In the genomic region with DNA sequence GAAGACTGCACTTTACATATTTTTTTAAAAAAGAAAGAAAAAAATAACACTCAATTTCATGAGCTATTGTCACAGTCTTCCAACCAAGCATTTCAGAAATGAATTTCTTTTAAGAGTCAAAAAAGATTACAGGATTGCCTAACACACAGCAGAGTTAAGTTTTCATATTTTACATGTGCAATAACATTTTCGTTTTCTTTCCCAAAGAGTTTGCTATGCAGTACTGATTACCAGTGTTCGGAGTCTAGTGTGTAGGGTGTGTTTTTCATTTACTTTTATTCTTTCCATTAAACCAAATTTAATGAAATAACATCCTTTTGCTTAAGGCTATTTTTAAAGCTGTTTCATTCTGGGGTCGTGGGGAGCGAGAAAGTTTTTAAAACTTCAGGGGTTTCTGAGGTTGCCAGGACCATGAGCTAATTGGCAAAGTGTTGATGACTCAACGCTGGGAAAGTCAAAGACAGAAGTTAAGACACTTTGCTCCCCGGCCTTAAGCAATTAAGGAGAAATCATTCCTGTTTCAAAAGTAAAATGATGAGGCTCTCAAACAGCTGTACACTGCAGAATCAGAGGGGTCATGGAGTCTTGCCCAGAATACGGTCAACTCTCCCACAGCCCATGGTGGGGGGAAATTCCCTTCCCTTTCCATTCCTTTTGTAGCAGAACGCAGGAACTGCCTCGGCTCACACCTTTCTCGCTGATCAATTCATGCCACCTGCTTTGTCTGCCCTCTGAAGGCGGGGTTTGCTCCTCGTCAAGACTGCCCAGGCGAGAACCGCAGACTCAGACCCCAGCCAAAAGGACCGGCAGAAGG, we compare ENCODE assay signal across 9 cellular contexts. TPM values are rescaled to one million over a fixed set of nuclear protein-coding genes. Genes with fewer than 3 reads are reported as not detected.
DNase-seq lines count a peak whose midpoint lies in the region; ATAC-seq and TF ChIP-seq lines count a peak whose summit lies in the region.
"Had no signal": no experiment of that assay in that cellular context is flagged by ENCODE, and none has a peak within 500 bp of the region (broad histone marks: within the 10 kb centered on the region; RNA-seq: fewer than 3 reads in every experiment).

No MANE protein-coding gene starts in this region.

- ATAC-seq in GM19351 (IDR thresholded peaks at IDR 0.05; ENCODE audit: unreplicated experiment) = no peak
- ATAC-seq in HG03196 (IDR thresholded peaks at IDR 0.05; ENCODE audit: unreplicated experiment) = no peak

- TF ChIP-seq CTCF in fibroblast of villous mesenchyme (IDR thresholded peaks at IDR 0.05; ENCODE audit: insufficient read depth, low read depth, low read length) = no peak

- no peak overlapping the region for H3K4me3 ChIP-seq in fibroblast of villous mesenchyme (ENCODE audit: low read depth, low read length)

- intact Hi-C loops in posterior vena cava (cut with DNase I) = no loop called here

- peak; percentile 18 for DNase-seq in CD1c-positive myeloid dendritic cell (ENCODE audit: extremely low spot score)
- DNase-seq in RPMI7951 (ENCODE audit: low read depth) = peak; percentile 78
- DNase-seq in fibroblast of villous mesenchyme (ENCODE audit: low read depth) = peak; percentile 72
- peak; percentile 66 for DNase-seq in posterior vena cava (ENCODE audit: low spot score)
- DNase-seq in activated naive CD4-positive, alpha-beta T cell treated with anti-CD3 and anti-CD28 coated beads, Interleukin-2, amount 50 U/mL, for 16 hours = no peak
- no peak for DNase-seq in stimulated activated CD4-positive, alpha-beta T cell treated with anti-CD3 and anti-CD28 coated beads, Interleukin-2, amount 100 ng/mL, for 48 hours
- DNase-seq: activated naive CD8-positive, alpha-beta T cell treated with anti-CD3 and anti-CD28 coated beads, Interleukin-2, amount 10 ng/mL, durations not matched to agents 7 days and 5 days had no signal

RNA-seq across cellular contexts. Expression of a gene that starts 53.0 kb away (rescaled TPM):
- total RNA-seq in RPMI7951 (2014; rRNA removed; shearing (Covaris generic)) = 1.5 and 1.7 TPM in 2 replicates
- total RNA-seq in fibroblast of villous mesenchyme (0.86 and 3.9 TPM in 2 replicates), posterior vena cava (10 to 100 TPM; 22.9 to 41.8 TPM)

Comparison
In these comparisons a context has a peak if more than half of its experiments do, and no peak if none do; other contexts are left out.
1. DNase-seq: peak in CD1c-positive myeloid dendritic cell (single experiment), RPMI7951 (single experiment), fibroblast of villous mesenchyme (single experiment) and posterior vena cava (single experiment); none in activated naive CD4-positive, alpha-beta T cell treated with anti-CD3 and anti-CD28 coated beads, Interleukin-2, amount 50 U/mL, for 16 hours (single experiment) and stimulated activated CD4-positive, alpha-beta T cell treated with anti-CD3 and anti-CD28 coated beads, Interleukin-2, amount 100 ng/mL, for 48 hours (0 of 2).